ENCODE assay signal across 1 cellular context in the genomic region with DNA sequence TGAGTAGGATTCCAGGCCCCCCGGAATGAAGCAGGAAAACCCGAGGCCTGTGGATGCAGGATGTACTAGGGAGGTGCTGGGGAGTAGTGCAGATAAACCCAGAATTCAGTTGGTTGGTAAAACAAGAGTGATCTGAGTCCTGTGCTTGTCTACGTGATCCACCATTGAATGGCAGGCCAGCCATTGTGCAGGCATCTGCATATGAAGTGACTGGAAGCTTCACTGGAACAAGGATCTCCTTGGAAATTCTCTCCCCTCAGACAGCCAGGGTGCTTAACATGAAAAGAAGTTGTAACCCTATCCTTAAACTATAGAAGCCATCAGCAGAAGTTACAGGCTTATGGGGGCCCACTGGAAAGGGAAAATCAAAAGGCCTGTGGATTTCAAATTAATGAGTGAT.
TF ChIP-seq lines count a peak whose summit lies in the region.

No MANE protein-coding gene starts in this region.

TF ChIP-seq in IMR-90, 13 proteins besides CTCF, POLR2A, EP300 and RAD21:
- TF ChIP-seq CEBPB (IDR thresholded peaks at IDR 0.05; ENCODE audit: low read depth, low read length), result no peak
- no peak for TF ChIP-seq CHD1 (IDR thresholded peaks at IDR 0.05; ENCODE audit: low read depth, low read length)
- no peak for TF ChIP-seq MAFK (IDR thresholded peaks at IDR 0.05; ENCODE audit: low read depth, low read length)
- TF ChIP-seq SMC3 (IDR thresholded peaks at IDR 0.05; ENCODE audit: low read depth, low read length), result no peak
- no peak for TF ChIP-seq RFX5 (IDR thresholded peaks at IDR 0.05; ENCODE audit: low read depth, low read length)
- no peak for TF ChIP-seq NFE2L2 (IDR thresholded peaks at IDR 0.05; ENCODE audit: low read depth, low read length)
- TF ChIP-seq, protein P1, sequence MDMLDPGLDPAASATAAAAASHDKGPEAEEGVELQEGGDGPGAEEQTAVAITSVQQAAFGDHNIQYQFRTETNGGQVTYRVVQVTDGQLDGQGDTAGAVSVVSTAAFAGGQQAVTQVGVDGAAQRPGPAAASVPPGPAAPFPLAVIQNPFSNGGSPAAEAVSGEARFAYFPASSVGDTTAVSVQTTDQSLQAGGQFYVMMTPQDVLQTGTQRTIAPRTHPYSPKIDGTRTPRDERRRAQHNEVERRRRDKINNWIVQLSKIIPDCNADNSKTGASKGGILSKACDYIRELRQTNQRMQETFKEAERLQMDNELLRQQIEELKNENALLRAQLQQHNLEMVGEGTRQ (IDR thresholded peaks at IDR 0.05; ENCODE audit: low read depth, low read length), result no peak
- no peak for TF ChIP-seq RCOR1 (IDR thresholded peaks at IDR 0.05; ENCODE audit: insufficient replicate concordance, low read length)
- no peak for TF ChIP-seq BHLHE40 (IDR thresholded peaks at IDR 0.05; ENCODE audit: low read depth, low read length)
- TF ChIP-seq FOS (IDR thresholded peaks at IDR 0.05; ENCODE audit: low read depth, low read length), result no peak
- TF ChIP-seq, protein P2, sequence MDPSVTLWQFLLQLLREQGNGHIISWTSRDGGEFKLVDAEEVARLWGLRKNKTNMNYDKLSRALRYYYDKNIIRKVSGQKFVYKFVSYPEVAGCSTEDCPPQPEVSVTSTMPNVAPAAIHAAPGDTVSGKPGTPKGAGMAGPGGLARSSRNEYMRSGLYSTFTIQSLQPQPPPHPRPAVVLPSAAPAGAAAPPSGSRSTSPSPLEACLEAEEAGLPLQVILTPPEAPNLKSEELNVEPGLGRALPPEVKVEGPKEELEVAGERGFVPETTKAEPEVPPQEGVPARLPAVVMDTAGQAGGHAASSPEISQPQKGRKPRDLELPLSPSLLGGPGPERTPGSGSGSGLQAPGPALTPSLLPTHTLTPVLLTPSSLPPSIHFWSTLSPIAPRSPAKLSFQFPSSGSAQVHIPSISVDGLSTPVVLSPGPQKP (IDR thresholded peaks at IDR 0.05; ENCODE audit: borderline replicate concordance, low read depth, low read length), result no peak
- no peak for TF ChIP-seq MAZ (IDR thresholded peaks at IDR 0.05; ENCODE audit: borderline replicate concordance, low read depth, low read length)
- no peak for TF ChIP-seq MXI1 (IDR thresholded peaks at IDR 0.05; ENCODE audit: borderline replicate concordance, low read depth, low read length)
